20 cellular contexts compared by ENCODE assay signal in the genomic region with DNA sequence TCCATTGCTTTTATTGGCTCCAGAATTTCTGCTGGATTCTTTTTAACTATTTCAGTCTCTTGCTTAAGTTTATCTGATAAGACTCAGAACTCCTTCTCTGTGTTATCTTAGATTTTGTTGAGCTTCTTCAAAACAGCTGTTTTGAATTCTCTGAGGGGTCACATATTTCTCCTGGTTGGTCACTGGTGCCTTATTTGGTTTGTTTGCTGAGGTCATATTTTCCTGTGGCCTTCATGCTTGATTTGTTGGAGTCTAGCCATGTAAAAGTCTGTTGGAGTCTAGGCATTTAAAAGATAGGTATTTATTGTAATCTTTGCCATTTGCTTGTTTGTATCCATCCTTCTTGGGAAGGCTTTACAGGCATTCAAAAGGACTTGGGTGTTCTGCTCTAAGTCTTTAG.
"Had no signal": no experiment of that assay in that cellular context is flagged by ENCODE, and none has a peak within 500 bp of the region (broad histone marks: within the 10 kb centered on the region; RNA-seq: fewer than 3 reads in every experiment).

No MANE protein-coding gene starts in this region.

- ATAC-seq: gastrocnemius medialis, heart left ventricle, left lobe of liver, mucosa of descending colon, natural killer cell had no signal

- H3K4me1 ChIP-seq: esophagus muscularis mucosa, gastrocnemius medialis, heart left ventricle, right atrium auricular region, transverse colon had no signal

- H3K9me3 ChIP-seq: esophagus muscularis mucosa, gastrocnemius medialis, mucosa of descending colon, neutrophil, right atrium auricular region, transverse colon had no signal

- H3K27me3 ChIP-seq: cardiac muscle cell, esophagus muscularis mucosa, gastrocnemius medialis, heart left ventricle, neutrophil, right atrium auricular region, transverse colon had no signal

- H3K4me3 ChIP-seq: cardiac muscle cell, esophagus muscularis mucosa, gastrocnemius medialis, heart left ventricle, mucosa of descending colon, right atrium auricular region, transverse colon had no signal

- DNase-seq: activated CD4-positive, alpha-beta T cell treated with anti-CD3 and anti-CD28 coated beads, Interleukin-2, amount 10 ng/mL, durations not matched to agents 24 days and 14 days; activated CD4-positive, CD25-positive, alpha-beta regulatory T cell; activated CD8-positive, alpha-beta memory T cell treated with anti-CD3 and anti-CD28 coated beads for 24 hours; activated naive CD8-positive, alpha-beta T cell treated with anti-CD3 and anti-CD28 coated beads for 36 hours; aorta; gastrocnemius medialis; heart left ventricle; mammary epithelial cell; mucosa of descending colon; natural killer cell; small intestine; stimulated activated CD4-positive, alpha-beta T cell treated with anti-CD3 and anti-CD28 coated beads, Interleukin-4, amount 100 ng/mL, for 24 hours; stimulated activated naive CD4-positive, alpha-beta T cell; substantia nigra; transverse colon had no signal

- H3K36me3 ChIP-seq: cardiac muscle cell, esophagus muscularis mucosa, gastrocnemius medialis, heart left ventricle, neutrophil, right atrium auricular region, transverse colon had no signal

- H3K27ac ChIP-seq: cardiac muscle cell, esophagus muscularis mucosa, gastrocnemius medialis, heart left ventricle, neutrophil, right atrium auricular region, transverse colon had no signal
